1 cellular context compared by ENCODE assay signal in genomic region chr3:185250653-185251052, GRCh38.
A peak's percentile ranks its signal among the peaks of the same experiment; 100 is the strongest.
TF ChIP-seq lines count a peak whose summit lies in the region.

No MANE protein-coding gene starts in this region.

TF ChIP-seq in HepG2, 621 proteins besides CTCF, POLR2A, EP300 and RAD21 (continued from another document and continues in another):
- no peak for TF ChIP-seq ZNF609 (CRISPR knock-in tag; IDR thresholded peaks at IDR 0.05; ENCODE audit: borderline replicate concordance)
- 0 out of 2 replicates have a peak, but pooled peaks have one; percentile 43 for TF ChIP-seq BCL6 (CRISPR knock-in tag; IDR thresholded peaks at IDR 0.05)
- TF ChIP-seq ZSCAN30 (CRISPR knock-in tag; IDR thresholded peaks at IDR 0.05): no peak
- TF ChIP-seq ARNTL (CRISPR knock-in tag; IDR thresholded peaks at IDR 0.05): no peak
- TF ChIP-seq MEIS1 (CRISPR knock-in tag; IDR thresholded peaks at IDR 0.05; ENCODE audit: borderline replicate concordance): no peak
- no peak for TF ChIP-seq SMAD9 (CRISPR knock-in tag; IDR thresholded peaks at IDR 0.05)
- no peak for TF ChIP-seq ZNF550 (CRISPR knock-in tag; IDR thresholded peaks at IDR 0.05; ENCODE audit: borderline replicate concordance)
- no peak for TF ChIP-seq CERS6 (CRISPR knock-in tag; IDR thresholded peaks at IDR 0.05)
- TF ChIP-seq TEF (CRISPR knock-in tag; IDR thresholded peaks at IDR 0.05): peak; percentile 89
- TF ChIP-seq HNF4G (IDR thresholded peaks at IDR 0.05; ENCODE audit: borderline replicate concordance, low read depth, low read length): peak; percentile 66
- no peak for TF ChIP-seq HNF4G (CRISPR knock-in tag; IDR thresholded peaks at IDR 0.05; ENCODE audit: borderline replicate concordance, low read depth)
- no peak for TF ChIP-seq ZNF775 (CRISPR knock-in tag; IDR thresholded peaks at IDR 0.05; ENCODE audit: borderline replicate concordance)
- peak; percentile 78 for TF ChIP-seq LCORL (IDR thresholded peaks at IDR 0.05)
- TF ChIP-seq LCORL (CRISPR knock-in tag; IDR thresholded peaks at IDR 0.05): peak; percentile 73; the same call in 1 of the 2 replicates
- TF ChIP-seq ZBTB7A (CRISPR knock-in tag; IDR thresholded peaks at IDR 0.05): no peak
- no peak for TF ChIP-seq MTF2 (CRISPR knock-in tag; IDR thresholded peaks at IDR 0.05; ENCODE audit: borderline replicate concordance)
- no peak for TF ChIP-seq ZNF446 (CRISPR knock-in tag; IDR thresholded peaks at IDR 0.05)
- no peak for TF ChIP-seq ZNF891 (CRISPR knock-in tag; IDR thresholded peaks at IDR 0.05)
- no peak for TF ChIP-seq ZNF318 (CRISPR knock-in tag; IDR thresholded peaks at IDR 0.05)
- peak; percentile 94 for TF ChIP-seq GFI1 (CRISPR knock-in tag; IDR thresholded peaks at IDR 0.05; ENCODE audit: borderline replicate concordance)
- no peak for TF ChIP-seq ZNF598 (CRISPR knock-in tag; IDR thresholded peaks at IDR 0.05; ENCODE audit: borderline replicate concordance)
- TF ChIP-seq HNF1A (IDR thresholded peaks at IDR 0.05; ENCODE audit: low read depth): peak; percentile 81
- peak; percentile 65; the same call in 1 of the 2 replicates for TF ChIP-seq HNF1A (CRISPR knock-in tag; IDR thresholded peaks at IDR 0.05; ENCODE audit: borderline replicate concordance)
- no peak for TF ChIP-seq SRY (CRISPR knock-in tag; IDR thresholded peaks at IDR 0.05)
- peak; percentile 68; the same call in 1 of the 2 replicates for TF ChIP-seq ISL2 (CRISPR knock-in tag; IDR thresholded peaks at IDR 0.05)
- TF ChIP-seq KDM6A (CRISPR knock-in tag; IDR thresholded peaks at IDR 0.05; ENCODE audit: low read depth): peak; percentile 29; the same call in 1 of the 2 replicates
- TF ChIP-seq ZNF790 (CRISPR knock-in tag; IDR thresholded peaks at IDR 0.05; ENCODE audit: borderline replicate concordance): no peak
- TF ChIP-seq ZMYM3 (CRISPR knock-in tag; IDR thresholded peaks at IDR 0.05): no peak
- no peak for TF ChIP-seq ZNF556 (CRISPR knock-in tag; IDR thresholded peaks at IDR 0.05; ENCODE audit: borderline replicate concordance)
- TF ChIP-seq ZNF143 (CRISPR knock-in tag; IDR thresholded peaks at IDR 0.05): no peak
- TF ChIP-seq CENPBD1 (CRISPR knock-in tag; IDR thresholded peaks at IDR 0.05; ENCODE audit: borderline replicate concordance, low read depth): no peak
- TF ChIP-seq SOX6 (IDR thresholded peaks at IDR 0.05): no peak
- peak; percentile 44; the same call in 1 of the 2 replicates for TF ChIP-seq SOX6 (CRISPR knock-in tag; IDR thresholded peaks at IDR 0.05)
- no peak for TF ChIP-seq DNMT1 (CRISPR knock-in tag; IDR thresholded peaks at IDR 0.05)
- TF ChIP-seq U2AF1 (optimal IDR thresholded peaks at IDR 0.05; ENCODE audit: low read depth, low read length): no peak
- TF ChIP-seq HIC2 (CRISPR knock-in tag; IDR thresholded peaks at IDR 0.05; ENCODE audit: low read depth): no peak
- peak; percentile 77 for TF ChIP-seq HNF4A (CRISPR knock-in tag; IDR thresholded peaks at IDR 0.05)
- 0 out of 2 replicates have a peak, but pooled peaks have one; percentile 14 for TF ChIP-seq NR2F6 (IDR thresholded peaks at IDR 0.05)
- 0 out of 2 replicates have a peak, but pooled peaks have one; percentile 8 for TF ChIP-seq NR2F6 (CRISPR knock-in tag; IDR thresholded peaks at IDR 0.05)
- TF ChIP-seq MED1 (CRISPR knock-in tag; IDR thresholded peaks at IDR 0.05): peak; percentile 70
